Comparison of ENCODE assay signal across 8 cellular contexts in genomic region chr3:122458992-122459391, GRCh38. TPM values are rescaled to one million over a fixed set of nuclear protein-coding genes. Genes with fewer than 3 reads are reported as not detected.
DNase-seq lines count a peak whose midpoint lies in the region; ATAC-seq and TF ChIP-seq lines count a peak whose summit lies in the region.

No MANE protein-coding gene starts in this region.

- H3K4me1 ChIP-seq in HEK293 (ENCODE audit: control insufficient read depth, insufficient read depth, low read length) (no peaks in the 10 kb centered on the region), ascending aorta (no peaks in the 10 kb centered on the region)

- CTCF ChIA-PET in HEK293 (lab: Yijun Ruan, JAX) = interaction anchor here (0.5 to 3.9 kb wide), 5 partner anchors 7 to 220 kb away, joined by 3 to 28 read pairs (median 4); partner anchors contain the start of gene PARP14

- TF ChIP-seq CTCF in C4-2B (conservative IDR thresholded peaks at IDR 0.05) (peak; percentile 68), HEK293 (tag by site-specific recombination; IDR thresholded peaks at IDR 0.05) (no peak), ascending aorta (IDR thresholded peaks at IDR 0.05) (peak in 2 of 3 experiments; percentile 19 to 40)

- H3K9me3 Mint-ChIP-seq in stimulated activated naive CD8-positive, alpha-beta T cell treated with anti-CD3 and anti-CD28 coated beads, Interleukin-15, amount 100 ng/mL, for 72 hours = no peaks in the 10 kb centered on the region

- POLR2A ChIA-PET in HEK293 (lab: Yijun Ruan, JAX) = no interaction called here

- no peak for DNase-seq in ascending aorta (ENCODE audit: low spot score in 2 of 2)
- peak; percentile 10 to 69 for DNase-seq in lung microvascular endothelial cell (ENCODE audit: low read depth in 2 of 2)
- no peak for DNase-seq in stimulated activated naive CD8-positive, alpha-beta T cell treated with anti-CD3 and anti-CD28 coated beads, Interleukin-15, amount 100 ng/mL, for 72 hours

- H3K36me3 ChIP-seq in HEK293 (ENCODE audit: control insufficient read depth in 2 of 2, insufficient read depth in 1 of 2, low read length in 2 of 2) (peaks cover 9 to 85% of the 10 kb centered on the region in 2 experiments), ascending aorta (peaks cover 38 to 42% of the 10 kb centered on the region in 2 donors)

- no peaks in the 10 kb centered on the region for H3K27me3 Mint-ChIP-seq in stimulated activated naive CD8-positive, alpha-beta T cell treated with anti-CD3 and anti-CD28 coated beads, Interleukin-15, amount 100 ng/mL, for 72 hours

- no peak for ATAC-seq in stimulated activated naive CD8-positive, alpha-beta T cell treated with anti-CD3 and anti-CD28 coated beads, Interleukin-15, amount 100 ng/mL, for 72 hours
- ATAC-seq in HG03460 (IDR thresholded peaks at IDR 0.05; ENCODE audit: unreplicated experiment) = no peak
- ATAC-seq in GM18870 (IDR thresholded peaks at IDR 0.05; ENCODE audit: unreplicated experiment) = no peak
- no peak for ATAC-seq in GM18517 (IDR thresholded peaks at IDR 0.05; ENCODE audit: unreplicated experiment)

- intact Hi-C loops in ascending aorta (cut with DNase I) = loop anchor here (1.0 to 5.0 kb wide), 2 partner anchors 55 to 223 kb away; partner anchors contain the start of genes KPNA1 and PARP14

- peaks cover 11% of the 10 kb centered on the region for H3K4me1 Mint-ChIP-seq in stimulated activated naive CD8-positive, alpha-beta T cell treated with anti-CD3 and anti-CD28 coated beads, Interleukin-15, amount 100 ng/mL, for 72 hours

- H3K4me3 ChIP-seq in HEK293 (ENCODE audit: low read depth, low read length) = no peak overlapping the region
- H3K4me3 ChIP-seq in ascending aorta = no peak overlapping the region

- H3K4me3 Mint-ChIP-seq in stimulated activated naive CD8-positive, alpha-beta T cell treated with anti-CD3 and anti-CD28 coated beads, Interleukin-15, amount 100 ng/mL, for 72 hours = no peak overlapping the region

- H3K27ac Mint-ChIP-seq in stimulated activated naive CD8-positive, alpha-beta T cell treated with anti-CD3 and anti-CD28 coated beads, Interleukin-15, amount 100 ng/mL, for 72 hours = peak overlapping the region in 1 of 2 donors; percentile 81

- H3K27ac ChIP-seq in C4-2B = no peak overlapping the region
- no peak overlapping the region for H3K27ac ChIP-seq in HEK293 (ENCODE audit: extremely low read depth, low read depth, low read length)
- H3K27ac ChIP-seq in ascending aorta = no peak overlapping the region

- H3K27me3 ChIP-seq in ascending aorta = no peaks in the 10 kb centered on the region

- H3K9me3 ChIP-seq in HEK293 (ENCODE audit: control insufficient read depth, insufficient read depth, low read depth, low read length) (no peaks in the 10 kb centered on the region), ascending aorta (no peaks in the 10 kb centered on the region)

TF ChIP-seq in HEK293, 187 proteins besides CTCF, POLR2A, EP300 and RAD21:
- TF ChIP-seq IKZF3 (tag by site-specific recombination; IDR thresholded peaks at IDR 0.05) (0 out of 2 replicates have a peak, but pooled peaks have one; percentile 34), ZNF654 (tag by site-specific recombination; IDR thresholded peaks at IDR 0.05; ENCODE audit: low read depth) (peak; percentile 50), PRDM10 (tag by site-specific recombination; IDR thresholded peaks at IDR 0.05) (no peak), ZBTB17 (tag by site-specific recombination; IDR thresholded peaks at IDR 0.05) (peak; percentile 48; the same call in 1 of the 2 replicates), KLF1 (tag by site-specific recombination; IDR thresholded peaks at IDR 0.05) (no peak)
TF ChIP-seq in HEK293: peak in this region for 3.

RNA-seq across cellular contexts. Expression of gene WDR5B, which starts 43.1 kb away (rescaled TPM):
- total RNA-seq in ascending aorta (1.8 TPM), lung microvascular endothelial cell (2.6 and 3.8 TPM in 2 replicates)

RNA-seq across cellular contexts. Expression of gene KPNA1, which starts 55.7 kb away (rescaled TPM):
- total RNA-seq in ascending aorta (21.1 TPM), lung microvascular endothelial cell (19.8 and 20.6 TPM in 2 replicates)

Comparison
In these comparisons a context has a peak if more than half of its experiments do, and no peak if none do; other contexts are left out.
1. DNase-seq: peak in lung microvascular endothelial cell (2 of 2); none in ascending aorta (0 of 2) and stimulated activated naive CD8-positive, alpha-beta T cell treated with anti-CD3 and anti-CD28 coated beads, Interleukin-15, amount 100 ng/mL, for 72 hours (0 of 2).